Comparison of ENCODE assay signal across 8 cellular contexts in the genomic region with DNA sequence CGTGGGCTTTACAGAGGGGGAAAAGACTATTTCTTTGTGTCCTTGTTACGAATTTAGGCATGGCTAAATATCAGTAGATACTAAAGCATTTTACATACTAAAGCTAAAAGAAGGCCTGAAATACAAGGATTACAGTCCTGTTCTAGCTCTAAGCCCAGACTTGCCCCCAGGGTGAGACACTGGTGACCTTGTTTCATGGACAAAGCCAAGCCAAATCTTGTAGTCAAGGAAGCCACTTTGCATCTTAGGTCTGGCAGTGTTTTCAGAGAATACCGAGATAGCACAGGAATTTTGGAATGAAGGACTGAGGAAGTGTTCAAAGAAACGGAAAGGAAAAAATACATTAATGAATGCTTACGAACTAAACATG. TPM values are rescaled to one million over a fixed set of nuclear protein-coding genes. Genes with fewer than 3 reads are reported as not detected.
DNase-seq lines count a peak whose midpoint lies in the region; ATAC-seq, FAIRE-seq and TF ChIP-seq lines count a peak whose summit lies in the region.

No MANE protein-coding gene starts in this region.

- no peak for ATAC-seq in activated naive CD8-positive, alpha-beta T cell treated with anti-CD3 and anti-CD28 coated beads, Interleukin-2, amount 50 U/mL, for 24 hours

- H3K27me3 Mint-ChIP-seq in T-helper 1 cell treated with Interleukin-12 subunit alpha and Interleukin-12 subunit beta and Interleukin-4 antibody, amounts not matched to agents 30 μg/mL and 1 μg/mL, for 36 hours (ENCODE audit: low read depth): no peaks in the 10 kb centered on the region
- no peaks in the 10 kb centered on the region for H3K27me3 Mint-ChIP-seq in activated naive CD8-positive, alpha-beta T cell treated with anti-CD3 and anti-CD28 coated beads, Interleukin-2, amount 50 U/mL, for 24 hours

- H3K9ac ChIP-seq in kidney (ENCODE audit: low read length in 2 of 2): peak overlapping the region; percentile 92 to 95

- TF ChIP-seq CTCF in kidney (IDR thresholded peaks at IDR 0.05; ENCODE audit: borderline replicate concordance, extremely low read depth, insufficient read depth): no peak

- no peaks in the 10 kb centered on the region for H3K36me3 ChIP-seq in kidney (ENCODE audit: control insufficient read depth in 1 of 2, insufficient read depth in 2 of 2, low read length in 2 of 2)

- H3K27ac Mint-ChIP-seq in T-helper 1 cell treated with Interleukin-12 subunit alpha and Interleukin-12 subunit beta and Interleukin-4 antibody, amounts not matched to agents 30 μg/mL and 1 μg/mL, for 36 hours: peak overlapping the region; percentile 98
- H3K27ac Mint-ChIP-seq in activated naive CD8-positive, alpha-beta T cell treated with anti-CD3 and anti-CD28 coated beads, Interleukin-2, amount 50 U/mL, for 24 hours: peak overlapping the region; percentile 98

- peak overlapping the region; percentile 97 for H3K4me3 Mint-ChIP-seq in T-helper 1 cell treated with Interleukin-12 subunit alpha and Interleukin-12 subunit beta and Interleukin-4 antibody, amounts not matched to agents 30 μg/mL and 1 μg/mL, for 36 hours
- peak overlapping the region; percentile 97 for H3K4me3 Mint-ChIP-seq in activated naive CD8-positive, alpha-beta T cell treated with anti-CD3 and anti-CD28 coated beads, Interleukin-2, amount 50 U/mL, for 24 hours

- no peak for FAIRE-seq in kidney (lab: Jason Lieb, UNC)

- peaks cover 5% of the 10 kb centered on the region for H3K36me3 Mint-ChIP-seq in T-helper 1 cell treated with Interleukin-12 subunit alpha and Interleukin-12 subunit beta and Interleukin-4 antibody, amounts not matched to agents 30 μg/mL and 1 μg/mL, for 36 hours (ENCODE audit: low read depth)
- peaks cover 17% of the 10 kb centered on the region for H3K36me3 Mint-ChIP-seq in activated naive CD8-positive, alpha-beta T cell treated with anti-CD3 and anti-CD28 coated beads, Interleukin-2, amount 50 U/mL, for 24 hours (ENCODE audit: low read depth)

- H3K9me3 ChIP-seq in kidney (ENCODE audit: control insufficient read depth in 1 of 2, low read length in 2 of 2): no peaks in the 10 kb centered on the region

- no peak for DNase-seq in T-helper 1 cell
- no peak for DNase-seq in activated naive CD8-positive, alpha-beta T cell treated with anti-CD3 and anti-CD28 coated beads, Interleukin-2, amount 50 U/mL, for 24 hours
- DNase-seq in kidney: no peak
- no peak for DNase-seq in NCI-H1417 (lab: John Stamatoyannopoulos, UW)
- DNase-seq in AG20443 (ENCODE audit: low spot score): no peak
- DNase-seq in DMS153 treated with DMSO at 0.1 percent for 48 hours (lab: John Stamatoyannopoulos, UW; ENCODE audit: unreplicated experiment): no peak

- peaks cover 10 to 18% of the 10 kb centered on the region in 2 donors for H3K4me1 ChIP-seq in kidney (ENCODE audit: control insufficient read depth in 1 of 2, insufficient read depth in 1 of 2, low read depth in 1 of 2, low read length in 2 of 2)

- peaks cover 27% of the 10 kb centered on the region for H3K4me1 Mint-ChIP-seq in T-helper 1 cell treated with Interleukin-12 subunit alpha and Interleukin-12 subunit beta and Interleukin-4 antibody, amounts not matched to agents 30 μg/mL and 1 μg/mL, for 36 hours (ENCODE audit: low read depth)
- H3K4me1 Mint-ChIP-seq in activated naive CD8-positive, alpha-beta T cell treated with anti-CD3 and anti-CD28 coated beads, Interleukin-2, amount 50 U/mL, for 24 hours: peaks cover 44% of the 10 kb centered on the region

- H3K4me3 ChIP-seq in kidney (ENCODE audit: low read length in 2 of 2): peak overlapping the region; percentile 84 to 94

- peak overlapping the region; percentile 95 to 100 for H3K27ac ChIP-seq in kidney (ENCODE audit: low read depth in 2 of 2, low read length in 2 of 2)
- peak overlapping the region; percentile 92 for H3K27ac ChIP-seq in temporal lobe (ENCODE audit: low read depth, low read length)

- no peaks in the 10 kb centered on the region for H3K9me3 Mint-ChIP-seq in T-helper 1 cell treated with Interleukin-12 subunit alpha and Interleukin-12 subunit beta and Interleukin-4 antibody, amounts not matched to agents 30 μg/mL and 1 μg/mL, for 36 hours
- H3K9me3 Mint-ChIP-seq in activated naive CD8-positive, alpha-beta T cell treated with anti-CD3 and anti-CD28 coated beads, Interleukin-2, amount 50 U/mL, for 24 hours: no peaks in the 10 kb centered on the region

- intact Hi-C loops in kidney (cut with DNase I): no loop called here

RNA-seq across cellular contexts. Expression of a gene that starts 0.7 kb away (rescaled TPM):
- total RNA-seq in kidney (111 TPM), temporal lobe (277 TPM)
- 31.4 TPM for polyA plus RNA-seq in kidney (ENCODE audit: insufficient read depth, low read depth, low replicate concordance)

RNA-seq across cellular contexts. Expression of a gene that starts 43.6 kb away (rescaled TPM):
- total RNA-seq in kidney (15.9 TPM), temporal lobe (41.8 TPM)
- polyA plus RNA-seq in kidney (ENCODE audit: insufficient read depth, low read depth, low replicate concordance): 3.2 TPM

RNA-seq across cellular contexts. Expression of a gene that starts 50.4 kb away (rescaled TPM):
- total RNA-seq in kidney (49.6 TPM), temporal lobe (36.4 TPM)
- polyA plus RNA-seq in kidney (ENCODE audit: insufficient read depth, low read depth, low replicate concordance): 23.2 TPM
